In the genomic region with DNA sequence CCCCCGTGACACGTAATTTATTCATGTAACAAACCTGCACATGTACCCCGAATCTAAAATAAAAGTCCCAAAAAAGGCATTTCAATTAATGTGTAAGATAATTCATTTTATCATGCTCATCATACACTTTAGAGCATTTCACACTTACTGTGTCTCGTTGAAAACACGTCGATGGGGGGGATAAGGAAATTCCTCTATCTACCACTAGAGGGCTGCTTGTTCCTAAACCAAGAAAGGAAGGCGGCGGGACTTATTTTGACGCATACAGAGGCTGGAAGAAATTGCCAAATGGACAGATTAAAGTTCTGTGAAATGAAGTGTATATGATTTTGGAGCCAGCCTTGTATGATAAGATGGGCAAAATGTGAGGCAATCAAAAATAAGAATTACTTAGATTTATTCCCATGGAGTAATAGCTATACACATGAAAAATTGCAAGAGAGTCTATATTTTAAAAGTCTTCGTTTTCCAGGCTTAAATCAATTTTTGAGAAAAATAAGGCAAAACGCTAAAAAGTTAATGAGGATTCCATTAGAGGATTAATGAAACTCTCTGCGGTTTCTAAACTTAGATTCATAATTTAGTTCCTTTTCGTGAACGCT, we compare ENCODE assay signal across 9 cellular contexts.
DNase-seq lines count a peak whose midpoint lies in the region; ATAC-seq and TF ChIP-seq lines count a peak whose summit lies in the region.
"Had no signal": no experiment of that assay in that cellular context is flagged by ENCODE, and none has a peak within 500 bp of the region (broad histone marks: within the 10 kb centered on the region; RNA-seq: fewer than 3 reads in every experiment).

No MANE protein-coding gene starts in this region.

- H3K4me2 ChIP-seq in SK-N-SH, result no peak overlapping the region

- peak; percentile 23 for DNase-seq in activated CD4-positive, alpha-beta T cell treated with anti-CD3 and anti-CD28 coated beads, Interleukin-2, amount 10 ng/mL, durations not matched to agents 7 days and 5 days
- no peak for DNase-seq in activated CD4-positive, alpha-beta T cell treated with anti-CD3 and anti-CD28 coated beads, Interleukin-2, amount 50 U/mL, for 4 hours
- DNase-seq in SK-N-SH (peak; percentile 48), foreskin fibroblast (peak; percentile 10 to 66), putamen (ENCODE audit: low spot score) (peak; percentile 24)
- DNase-seq in stimulated activated CD4-positive, alpha-beta T cell treated with anti-CD3 and anti-CD28 coated beads, Interleukin-1b, Interleukin-23, amount 100 ng/mL, for 48 hours, result no peak
- DNase-seq: activated naive CD8-positive, alpha-beta T cell treated with anti-CD3 and anti-CD28 coated beads, Interleukin-2, amount 10 ng/mL, durations not matched to agents 7 days and 5 days had no signal

- no peaks in the 10 kb centered on the region for H3K36me3 Mint-ChIP-seq in activated CD4-positive, alpha-beta T cell treated with anti-CD3 and anti-CD28 coated beads, Interleukin-2, amount 10 ng/mL, durations not matched to agents 7 days and 5 days (ENCODE audit: low read depth)
- H3K36me3 Mint-ChIP-seq: activated naive CD8-positive, alpha-beta T cell treated with anti-CD3 and anti-CD28 coated beads, Interleukin-2, amount 10 ng/mL, durations not matched to agents 7 days and 5 days had no signal

- H3K4me1 ChIP-seq in SK-N-SH (ENCODE audit: control insufficient read depth in 1 of 2, insufficient read depth in 2 of 2, low read depth in 1 of 2, low read length in 1 of 2), result 0 out of 4 replicates have a peak, but pooled peaks cover 0 to 3% of the 10 kb centered on the region in 2 experiments

- H3K27me3 Mint-ChIP-seq in activated CD4-positive, alpha-beta T cell treated with anti-CD3 and anti-CD28 coated beads, Interleukin-2, amount 10 ng/mL, durations not matched to agents 7 days and 5 days, result no peaks in the 10 kb centered on the region
- H3K27me3 Mint-ChIP-seq: activated naive CD8-positive, alpha-beta T cell treated with anti-CD3 and anti-CD28 coated beads, Interleukin-2, amount 10 ng/mL, durations not matched to agents 7 days and 5 days had no signal

- H3K4me3 Mint-ChIP-seq in activated CD4-positive, alpha-beta T cell treated with anti-CD3 and anti-CD28 coated beads, Interleukin-2, amount 10 ng/mL, durations not matched to agents 7 days and 5 days, result no peak overlapping the region
- H3K4me3 Mint-ChIP-seq: activated naive CD8-positive, alpha-beta T cell treated with anti-CD3 and anti-CD28 coated beads, Interleukin-2, amount 10 ng/mL, durations not matched to agents 7 days and 5 days had no signal

- H3K27ac ChIP-seq in SK-N-SH (ENCODE audit: low read depth in 2 of 2, low read length in 1 of 2), result no peak overlapping the region

- no peaks in the 10 kb centered on the region for H3F3A ChIP-seq in SK-N-SH (replicated peaks; ENCODE audit: insufficient read depth)

- POLR2A ChIA-PET in activated CD4-positive, alpha-beta T cell treated with anti-CD3 and anti-CD28 coated beads, Interleukin-2, amount 10 ng/mL, durations not matched to agents 7 days and 5 days (lab: Charles Lee), result interaction anchor here (0.6 kb wide), 1 partner anchor 146 kb away, joined by 3 read pairs; no protein-coding TSS in a partner anchor
- POLR2A ChIA-PET in SK-N-SH (lab: Yijun Ruan, JAX), result no interaction called here

- H3K36me3 ChIP-seq in SK-N-SH (replicated peaks in 1 of 2; ENCODE audit: control insufficient read depth in 1 of 2, insufficient read depth in 2 of 2, low read length in 1 of 2), result no peaks in the 10 kb centered on the region

- H3K9ac ChIP-seq in SK-N-SH, result no peak overlapping the region

- no peak overlapping the region for H3K4me3 ChIP-seq in SK-N-SH (ENCODE audit: low read depth in 2 of 2, low read length in 1 of 2)
- H3K4me3 ChIP-seq in foreskin fibroblast (ENCODE audit: low read depth in 1 of 2, low read length in 2 of 2), result no peak overlapping the region

- WGBS in SK-N-SH (ENCODE audit: low lambda C conversion rate), result 47% methylated on average over 14 of the region's 14 CpGs

- H3K9me2 ChIP-seq in SK-N-SH, result no peaks in the 10 kb centered on the region

- no peaks in the 10 kb centered on the region for H3K79me2 ChIP-seq in SK-N-SH (ENCODE audit: insufficient read depth)

- H4K20me1 ChIP-seq in SK-N-SH (ENCODE audit: insufficient read depth), result no peaks in the 10 kb centered on the region

- no peak overlapping the region for H3K27ac Mint-ChIP-seq in activated CD4-positive, alpha-beta T cell treated with anti-CD3 and anti-CD28 coated beads, Interleukin-2, amount 10 ng/mL, durations not matched to agents 7 days and 5 days
- H3K27ac Mint-ChIP-seq: activated naive CD8-positive, alpha-beta T cell treated with anti-CD3 and anti-CD28 coated beads, Interleukin-2, amount 10 ng/mL, durations not matched to agents 7 days and 5 days had no signal

- peak; percentile 91 for TF ChIP-seq RAD21 in SK-N-SH (IDR thresholded peaks at IDR 0.05; ENCODE audit: low read length)

- TF ChIP-seq EP300 in SK-N-SH (IDR thresholded peaks at IDR 0.05; ENCODE audit: borderline replicate concordance in 1 of 2, low read depth in 1 of 2, low read length in 1 of 2), result no peak

- CTCF ChIA-PET in activated CD4-positive, alpha-beta T cell treated with anti-CD3 and anti-CD28 coated beads, Interleukin-2, amount 10 ng/mL, durations not matched to agents 7 days and 5 days (lab: Charles Lee), result no interaction called here
- CTCF ChIA-PET in SK-N-SH (lab: Yijun Ruan, JAX), result interaction anchor here (0.6 to 2.6 kb wide), 29 partner anchors 8 to 746 kb away, joined by 3 to 26 read pairs (median 4); no protein-coding TSS in a partner anchor

- peak; percentile 77 for ATAC-seq in HG03432 (IDR thresholded peaks at IDR 0.05; ENCODE audit: unreplicated experiment)
- no peak for ATAC-seq in GM21526 (IDR thresholded peaks at IDR 0.05; ENCODE audit: low FRiP score, unreplicated experiment)

- no peaks in the 10 kb centered on the region for H3K27me3 ChIP-seq in SK-N-SH (ENCODE audit: insufficient read depth)

- H2AFZ ChIP-seq in SK-N-SH (ENCODE audit: low read depth), result no peak overlapping the region; the same call in 1 of the 2 replicates

- no peaks in the 10 kb centered on the region for H3K9me3 Mint-ChIP-seq in activated CD4-positive, alpha-beta T cell treated with anti-CD3 and anti-CD28 coated beads, Interleukin-2, amount 10 ng/mL, durations not matched to agents 7 days and 5 days
- H3K9me3 Mint-ChIP-seq: activated naive CD8-positive, alpha-beta T cell treated with anti-CD3 and anti-CD28 coated beads, Interleukin-2, amount 10 ng/mL, durations not matched to agents 7 days and 5 days had no signal

- no peaks in the 10 kb centered on the region for H3K9me3 ChIP-seq in SK-N-SH

- H3K4me1 Mint-ChIP-seq in activated CD4-positive, alpha-beta T cell treated with anti-CD3 and anti-CD28 coated beads, Interleukin-2, amount 10 ng/mL, durations not matched to agents 7 days and 5 days, result no peaks in the 10 kb centered on the region
- H3K4me1 Mint-ChIP-seq: activated naive CD8-positive, alpha-beta T cell treated with anti-CD3 and anti-CD28 coated beads, Interleukin-2, amount 10 ng/mL, durations not matched to agents 7 days and 5 days had no signal

- peak; percentile 90 for TF ChIP-seq CTCF in SK-N-SH (IDR thresholded peaks at IDR 0.05)
- peak; percentile 49 for TF ChIP-seq CTCF in foreskin fibroblast (IDR thresholded peaks at IDR 0.05; ENCODE audit: low read depth, low read length)

TF ChIP-seq in SK-N-SH, 30 proteins besides CTCF, POLR2A, EP300 and RAD21:
- TF ChIP-seq SMC3 (IDR thresholded peaks at IDR 0.05; ENCODE audit: low read depth, low read length) (peak; percentile 81), RCOR1 (IDR thresholded peaks at IDR 0.05; ENCODE audit: low read length) (no peak), POLR2AphosphoS5 (IDR thresholded peaks at IDR 0.05; ENCODE audit: low read depth, low read length) (no peak), CHD2 (IDR thresholded peaks at IDR 0.05; ENCODE audit: low read length, partially characterized antibody) (no peak)

Comparison
In these comparisons a context has a peak if more than half of its experiments do, and no peak if none do; other contexts are left out.
1. DNase-seq: peak in activated CD4-positive, alpha-beta T cell treated with anti-CD3 and anti-CD28 coated beads, Interleukin-2, amount 10 ng/mL, durations not matched to agents 7 days and 5 days (single experiment), SK-N-SH (single experiment), foreskin fibroblast (2 of 2) and putamen (single experiment); none in activated CD4-positive, alpha-beta T cell treated with anti-CD3 and anti-CD28 coated beads, Interleukin-2, amount 50 U/mL, for 4 hours (0 of 2) and stimulated activated CD4-positive, alpha-beta T cell treated with anti-CD3 and anti-CD28 coated beads, Interleukin-1b, Interleukin-23, amount 100 ng/mL, for 48 hours (single experiment).